In genomic region chr3:71438904-71439303, GRCh38 we compare ENCODE assay signal across 22 cellular contexts.
A peak's percentile ranks its signal among the peaks of the same experiment; 100 is the strongest.
DNase-seq lines count a peak whose midpoint lies in the region; ATAC-seq and TF ChIP-seq lines count a peak whose summit lies in the region.
"Had no signal": no experiment of that assay in that cellular context is flagged by ENCODE, and none has a peak within 500 bp of the region (broad histone marks: within the 10 kb centered on the region; RNA-seq: fewer than 3 reads in every experiment).

No MANE protein-coding gene starts in this region.

- TF ChIP-seq POLR2A in tibial nerve (IDR thresholded peaks at IDR 0.05): no peak

- H3K9me3 ChIP-seq in CD8-positive, alpha-beta T cell (ENCODE audit: low read length): no peaks in the 10 kb centered on the region
- no peaks in the 10 kb centered on the region for H3K9me3 ChIP-seq in tibial artery
- H3K9me3 ChIP-seq in tibial nerve: no peaks in the 10 kb centered on the region
- H3K9me3 ChIP-seq in left ventricle myocardium inferior (replicated peaks): no peaks in the 10 kb centered on the region
- H3K9me3 ChIP-seq: breast epithelium had no signal

- POLR2A ChIA-PET in CD8-positive, alpha-beta T cell (lab: Charles Lee): interaction anchor here (0.9 to 7.9 kb wide), 3 partner anchors 14 to 47 kb away, joined by 3 to 65 read pairs (median 3); no protein-coding TSS in a partner anchor
- POLR2A ChIA-PET in activated B cell treated with CpG ODN at 0.5 μM for 24 hours (lab: Charles Lee): interaction anchor here (0.6 to 2.4 kb wide), 4 partner anchors 10 to 100 kb away, joined by 3 to 9 read pairs (median 3); no protein-coding TSS in a partner anchor
- POLR2A ChIA-PET in naive thymus-derived CD8-positive, alpha-beta T cell (lab: Charles Lee): interaction anchor here (0.6 to 9.5 kb wide), 9 partner anchors 8 to 93 kb away, joined by 3 to 71 read pairs (median 6); no protein-coding TSS in a partner anchor

- DNase-seq in AML-193 (lab: John Stamatoyannopoulos, UW): peak; percentile 35 to 42
- DNase-seq in CD8-positive, alpha-beta T cell: no peak
- no peak for DNase-seq in activated B cell treated with CpG ODN at 0.5 μM for 24 hours
- DNase-seq in naive thymus-derived CD8-positive, alpha-beta T cell: no peak
- DNase-seq in activated gamma-delta T cell treated with Interleukin-2 at 50 U/mL for 16 hours: no peak
- DNase-seq in tibial artery: no peak
- no peak for DNase-seq in tibial nerve (ENCODE audit: low spot score in 2 of 2)
- no peak for DNase-seq in left ventricle myocardium inferior
- DNase-seq: activated CD4-positive, CD25-positive, alpha-beta regulatory T cell treated with anti-CD3 and anti-CD28 coated beads, Interleukin-2, amount 50 U/mL, for 72 hours; dermis blood vessel endothelial cell; foreskin melanocyte; HCEC 1CT; NCI-H1048; NCI-H2107; NCI-H510A treated with DMSO at 0.1 percent for 48 hours; nucleus accumbens; retina; SHP77 had no signal

- CTCF ChIA-PET in CD8-positive, alpha-beta T cell (lab: Charles Lee): interaction anchor here (0.7 to 1.4 kb wide), 4 partner anchors 49 to 106 kb away, joined by 3 to 5 read pairs (median 4); no protein-coding TSS in a partner anchor
- CTCF ChIA-PET in activated B cell treated with CpG ODN at 0.5 μM for 24 hours (lab: Charles Lee): interaction anchor here (0.7 kb wide), 1 partner anchor 11 kb away, joined by 3 read pairs; no protein-coding TSS in a partner anchor

- peaks cover 91% of the 10 kb centered on the region for H3K4me1 ChIP-seq in CD8-positive, alpha-beta T cell (ENCODE audit: insufficient read depth, low read length)
- H3K4me1 ChIP-seq in tibial artery (peaks cover 0 to 53% (median 35%) of the 10 kb centered on the region in 4 donors), tibial nerve (peaks cover 0 to 30% (median 22%) of the 10 kb centered on the region in 4 donors), left ventricle myocardium inferior (peaks cover 55% of the 10 kb centered on the region)

- H3K4me3 ChIP-seq in CD8-positive, alpha-beta T cell (ENCODE audit: low read depth, low read length): no peak overlapping the region
- H3K4me3 ChIP-seq in tibial artery (no peak overlapping the region), tibial nerve (no peak overlapping the region), left ventricle myocardium inferior (no peak overlapping the region)
- H3K4me3 ChIP-seq: breast epithelium had no signal

- no peak for TF ChIP-seq CTCF in CD8-positive, alpha-beta T cell (IDR thresholded peaks at IDR 0.05)
- TF ChIP-seq CTCF in activated B cell treated with CpG ODN at 0.5 μM for 24 hours (IDR thresholded peaks at IDR 0.05): no peak
- no peak for TF ChIP-seq CTCF in tibial artery (IDR thresholded peaks at IDR 0.05)
- no peak for TF ChIP-seq CTCF in tibial nerve (IDR thresholded peaks at IDR 0.05)
- no peak for TF ChIP-seq CTCF in left ventricle myocardium inferior (IDR thresholded peaks at IDR 0.05; ENCODE audit: borderline replicate concordance)

- intact Hi-C loops in CD8-positive, alpha-beta T cell (cut with DNase I, micrococcal nuclease): no loop called here
- intact Hi-C loops in activated B cell treated with CpG ODN at 0.5 μM for 24 hours (cut with micrococcal nuclease) (no loop called here), tibial artery (cut with DNase I; ENCODE audit: low total_unique reads) (no loop called here), left ventricle myocardium inferior (cut with micrococcal nuclease) (no loop called here)

- TF ChIP-seq EP300 in tibial nerve (IDR thresholded peaks at IDR 0.05): no peak

- H3K27me3 ChIP-seq in CD8-positive, alpha-beta T cell (ENCODE audit: insufficient read depth, low read length): no peaks in the 10 kb centered on the region
- H3K27me3 ChIP-seq in tibial artery (no peaks in the 10 kb centered on the region), tibial nerve (no peaks in the 10 kb centered on the region), left ventricle myocardium inferior (ENCODE audit: low read depth) (no peaks in the 10 kb centered on the region)
- H3K27me3 ChIP-seq: breast epithelium had no signal

- H3K27ac ChIP-seq in CD8-positive, alpha-beta T cell (ENCODE audit: low read depth, low read length): no peak overlapping the region
- H3K27ac ChIP-seq in tibial artery: no peak overlapping the region
- no peak overlapping the region for H3K27ac ChIP-seq in tibial nerve
- no peak overlapping the region for H3K27ac ChIP-seq in left ventricle myocardium inferior (replicated peaks)

- H3K36me3 Mint-ChIP-seq in CD8-positive, alpha-beta T cell: peaks cover 26% of the 10 kb centered on the region
- H3K36me3 Mint-ChIP-seq in activated B cell treated with CpG ODN at 0.5 μM for 24 hours (ENCODE audit: low read depth): peaks cover 5% of the 10 kb centered on the region
- peaks cover 0 to 24% (median 17%) of the 10 kb centered on the region in 3 donors for H3K36me3 Mint-ChIP-seq in naive thymus-derived CD8-positive, alpha-beta T cell
- H3K36me3 Mint-ChIP-seq: stimulated activated effector memory CD8-positive, alpha-beta T cell treated with anti-CD3 and anti-CD28 coated beads, Interleukin-12 subunit alpha, Interleukin-12 subunit beta, amount 100 ng/mL, for 72 hours had no signal

- H3K27ac Mint-ChIP-seq in CD8-positive, alpha-beta T cell: peak overlapping the region; percentile 98
- H3K27ac Mint-ChIP-seq in activated B cell treated with CpG ODN at 0.5 μM for 24 hours: peak overlapping the region; percentile 46
- peak overlapping the region; percentile 95 to 99 (median 99) for H3K27ac Mint-ChIP-seq in naive thymus-derived CD8-positive, alpha-beta T cell
- H3K27ac Mint-ChIP-seq: stimulated activated effector memory CD8-positive, alpha-beta T cell treated with anti-CD3 and anti-CD28 coated beads, Interleukin-12 subunit alpha, Interleukin-12 subunit beta, amount 100 ng/mL, for 72 hours had no signal

- no peaks in the 10 kb centered on the region for H3K36me3 ChIP-seq in CD8-positive, alpha-beta T cell (ENCODE audit: insufficient read depth, low read length)
- no peaks in the 10 kb centered on the region for H3K36me3 ChIP-seq in tibial artery
- H3K36me3 ChIP-seq in tibial nerve: no peaks in the 10 kb centered on the region
- H3K36me3 ChIP-seq in left ventricle myocardium inferior: no peaks in the 10 kb centered on the region
- H3K36me3 ChIP-seq: breast epithelium had no signal

- H3K4me3 Mint-ChIP-seq in CD8-positive, alpha-beta T cell: peak overlapping the region; percentile 44
- no peak overlapping the region for H3K4me3 Mint-ChIP-seq in activated B cell treated with CpG ODN at 0.5 μM for 24 hours
- H3K4me3 Mint-ChIP-seq in naive thymus-derived CD8-positive, alpha-beta T cell: peak overlapping the region in 9 of 10 donors; percentile 49 to 84 (median 68)
- H3K4me3 Mint-ChIP-seq: mesothelial cell of epicardium; stimulated activated effector memory CD8-positive, alpha-beta T cell treated with anti-CD3 and anti-CD28 coated beads, Interleukin-12 subunit alpha, Interleukin-12 subunit beta, amount 100 ng/mL, for 72 hours; type B pancreatic cell had no signal

- 88 to 93% methylated on average over 6 of the region's 6 CpGs for WGBS in tibial nerve, 2 donors

- H3K4me1 Mint-ChIP-seq in CD8-positive, alpha-beta T cell (ENCODE audit: low read depth): peaks cover 91% of the 10 kb centered on the region
- peaks cover 89% of the 10 kb centered on the region for H3K4me1 Mint-ChIP-seq in activated B cell treated with CpG ODN at 0.5 μM for 24 hours
- H3K4me1 Mint-ChIP-seq in naive thymus-derived CD8-positive, alpha-beta T cell: peaks cover 48 to 93% (median 91%) of the 10 kb centered on the region in 4 donors

- H3K9me3 Mint-ChIP-seq in CD8-positive, alpha-beta T cell: no peaks in the 10 kb centered on the region
- no peaks in the 10 kb centered on the region for H3K9me3 Mint-ChIP-seq in activated B cell treated with CpG ODN at 0.5 μM for 24 hours
- no peaks in the 10 kb centered on the region for H3K9me3 Mint-ChIP-seq in naive thymus-derived CD8-positive, alpha-beta T cell
- H3K9me3 Mint-ChIP-seq: mesothelial cell of epicardium; stimulated activated effector memory CD8-positive, alpha-beta T cell treated with anti-CD3 and anti-CD28 coated beads, Interleukin-12 subunit alpha, Interleukin-12 subunit beta, amount 100 ng/mL, for 72 hours had no signal

- no peak for ATAC-seq in CD8-positive, alpha-beta T cell
- no peak for ATAC-seq in activated B cell treated with CpG ODN at 0.5 μM for 24 hours (ENCODE audit: low read depth)
- no peak for ATAC-seq in naive thymus-derived CD8-positive, alpha-beta T cell
- ATAC-seq: stimulated activated effector memory CD8-positive, alpha-beta T cell treated with anti-CD3 and anti-CD28 coated beads, Interleukin-12 subunit alpha, Interleukin-12 subunit beta, amount 100 ng/mL, for 72 hours had no signal

- H3K27me3 Mint-ChIP-seq in CD8-positive, alpha-beta T cell (ENCODE audit: low read depth): no peaks in the 10 kb centered on the region
- no peaks in the 10 kb centered on the region for H3K27me3 Mint-ChIP-seq in activated B cell treated with CpG ODN at 0.5 μM for 24 hours
- no peaks in the 10 kb centered on the region for H3K27me3 Mint-ChIP-seq in naive thymus-derived CD8-positive, alpha-beta T cell
- H3K27me3 Mint-ChIP-seq: type B pancreatic cell had no signal

Comparison
In these comparisons a context has a peak if more than half of its experiments do, and no peak if none do; other contexts are left out.
1. DNase-seq: peak in AML-193 (2 of 2); none in CD8-positive, alpha-beta T cell (0 of 7), activated B cell treated with CpG ODN at 0.5 μM for 24 hours (single experiment), naive thymus-derived CD8-positive, alpha-beta T cell (0 of 10), activated gamma-delta T cell treated with Interleukin-2 at 50 U/mL for 16 hours (single experiment), tibial artery (0 of 2), tibial nerve (0 of 2) and left ventricle myocardium inferior (single experiment).
2. H3K27ac Mint-ChIP-seq: peak in every context shown above with its lines; median percentile 99 in naive thymus-derived CD8-positive, alpha-beta T cell; 98 in CD8-positive, alpha-beta T cell; 46 in activated B cell treated with CpG ODN at 0.5 μM for 24 hours.